8 cellular contexts compared by ENCODE assay signal in the genomic region with DNA sequence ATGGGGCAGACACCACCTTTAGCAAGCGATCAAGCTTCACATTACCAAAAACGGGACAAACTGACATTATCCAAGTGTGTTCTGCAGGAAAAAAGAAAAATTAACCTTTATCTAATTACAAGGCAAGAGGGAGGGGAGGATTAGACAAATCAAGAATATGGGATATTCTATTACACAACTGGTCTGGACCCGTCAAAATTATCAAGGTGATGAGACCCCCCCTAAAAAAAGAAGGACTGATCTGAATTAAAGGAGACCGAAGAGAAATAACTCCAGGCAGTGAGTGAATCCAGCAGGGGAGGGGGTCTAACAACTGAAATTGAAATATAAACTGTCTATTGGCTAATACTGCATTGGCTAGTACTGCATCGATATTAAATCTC. TPM values are rescaled to one million over a fixed set of nuclear protein-coding genes. Genes with fewer than 3 reads are reported as not detected.
DNase-seq lines count a peak whose midpoint lies in the region; ATAC-seq, FAIRE-seq and TF ChIP-seq lines count a peak whose summit lies in the region.

No MANE protein-coding gene starts in this region.

- FAIRE-seq in A549 (lab: Jason Lieb, UNC): no peak

- H3K27ac ChIP-seq in A549 (peak overlapping the region; percentile 89 to 95), HUES6 (ENCODE audit: low read depth, low read length) (no peak overlapping the region), caudate nucleus (ENCODE audit: low read depth, low read length) (peak overlapping the region; percentile 99), muscle layer of colon (ENCODE audit: low read depth, low read length) (peak overlapping the region; percentile 79)

- TF ChIP-seq CTCF in A549 (IDR thresholded peaks at IDR 0.05) (no peak), GM10266 (IDR thresholded peaks at IDR 0.05; ENCODE audit: control insufficient read depth, insufficient read depth, low read depth, missing control alignments) (no peak)

- POLR2A ChIA-PET in A549 (lab: Yijun Ruan, JAX): interaction anchor here (0.7 to 1.8 kb wide), 9 partner anchors 10 to 1652 kb away, joined by 3 to 13 read pairs (median 7); partner anchors contain the start of genes DEXI and HAPSTR1
- POLR2A ChIA-PET in HEK293T (lab: Yijun Ruan, JAX): interaction anchor here (1.0 to 1.4 kb wide), 4 partner anchors 135 to 437 kb away, joined by 3 to 4 read pairs (median 4); no protein-coding TSS in a partner anchor

- H3K9me3 ChIP-seq in A549: no peaks in the 10 kb centered on the region
- no peaks in the 10 kb centered on the region for H3K9me3 ChIP-seq in HUES6 (ENCODE audit: control insufficient read depth, insufficient read depth, low read depth, low read length)
- H3K9me3 ChIP-seq in muscle layer of colon (ENCODE audit: low read length): no peaks in the 10 kb centered on the region

- DNase-seq in A549 (ENCODE audit: low read depth in 1 of 2, low spot score in 1 of 2) (peak in 1 of 2 experiments; percentile 17), caudate nucleus (lab: John Stamatoyannopoulos, UW) (no peak), GM10266 (ENCODE audit: extremely low spot score) (no peak), HEK293T (ENCODE audit: extremely low spot score) (no peak), G401 (ENCODE audit: low spot score) (no peak)

- CTCF ChIA-PET in A549 (lab: Yijun Ruan, JAX) (interaction anchor here (1.1 to 1.8 kb wide), 2 partner anchors 228 to 233 kb away, joined by 5 to 6 read pairs; no protein-coding TSS in a partner anchor), HEK293T (lab: Yijun Ruan, JAX) (no interaction called here)

- TF ChIP-seq POLR2A in A549 (IDR thresholded peaks at IDR 0.05; ENCODE audit: low read length): no peak

- peak in 1 of 2 experiments; percentile 1; a peak in 1 of 6 replicates for ATAC-seq in A549
- no peak for ATAC-seq in GM18498 (IDR thresholded peaks at IDR 0.05; ENCODE audit: unreplicated experiment)

- in situ Hi-C loops in G401 (cut with HindIII; ENCODE audit: low sequenced_read_pairs): no loop called here

- H3K4me3 ChIP-seq in A549 (peak overlapping the region; percentile 46), HUES6 (ENCODE audit: low read depth, low read length) (peak overlapping the region; percentile 90), muscle layer of colon (ENCODE audit: low read depth in 1 of 2, low read length in 2 of 2) (peak overlapping the region; percentile 51 to 57)

- peak overlapping the region; percentile 77 for H3K4me2 ChIP-seq in A549

- H3K27me3 ChIP-seq in HUES6 (ENCODE audit: control insufficient read depth, insufficient read depth, low read length): no peaks in the 10 kb centered on the region
- H3K27me3 ChIP-seq in muscle layer of colon (ENCODE audit: control insufficient read depth in 1 of 2, insufficient read depth in 2 of 2, low read length in 2 of 2): no peaks in the 10 kb centered on the region

- TF ChIP-seq EP300 in A549 (IDR thresholded peaks at IDR 0.05): no peak

- WGBS in A549 (ENCODE audit: missing lambda C conversion rate): 20% methylated on average over 5 of the region's 5 CpGs

- peaks cover 6% of the 10 kb centered on the region; the same call in 1 of the 2 replicates for H3K36me3 ChIP-seq in HUES6 (ENCODE audit: control insufficient read depth, insufficient read depth, low read length)
- peaks cover 14% of the 10 kb centered on the region for H3K36me3 ChIP-seq in muscle layer of colon (ENCODE audit: insufficient read depth, low read length)

- H3K9ac ChIP-seq in HUES6 (ENCODE audit: low read length): no peak overlapping the region
- H3K9ac ChIP-seq in muscle layer of colon (ENCODE audit: low read length): no peak overlapping the region

- H3K4me1 ChIP-seq in A549 (peaks cover 23% of the 10 kb centered on the region), HUES6 (ENCODE audit: control insufficient read depth, insufficient read depth, low read length) (no peaks in the 10 kb centered on the region), muscle layer of colon (ENCODE audit: insufficient read depth, low read length) (peaks cover 28% of the 10 kb centered on the region)

- no peak for TF ChIP-seq RAD21 in A549 (conservative IDR thresholded peaks at IDR 0.05 in 1 of 2, IDR thresholded peaks at IDR 0.05 in 1 of 2)

TF ChIP-seq in A549, 52 proteins besides CTCF, POLR2A, EP300 and RAD21:
- TF ChIP-seq CBX8 (IDR thresholded peaks at IDR 0.05) (no peak), MAZ (IDR thresholded peaks at IDR 0.05; ENCODE audit: borderline replicate concordance, low read depth, low read length) (no peak), NPAS2 (CRISPR knock-in tag; IDR thresholded peaks at IDR 0.05; ENCODE audit: borderline replicate concordance) (no peak), JUNB (IDR thresholded peaks at IDR 0.05) (no peak), JUN (IDR thresholded peaks at IDR 0.05) (no peak), ZC3H11A (IDR thresholded peaks at IDR 0.05) (no peak)

TF ChIP-seq in HEK293T, 16 proteins besides CTCF, POLR2A, EP300 and RAD21:
- TF ChIP-seq L3MBTL2 (conservative IDR thresholded peaks at IDR 0.05) (no peak), SP1 (IDR thresholded peaks at IDR 0.05) (no peak), BHLHE40 (IDR thresholded peaks at IDR 0.05; ENCODE audit: borderline replicate concordance) (no peak), FOXM1 (IDR thresholded peaks at IDR 0.05; ENCODE audit: borderline replicate concordance) (no peak), FOXA1 (IDR thresholded peaks at IDR 0.05) (no peak), NFRKB (IDR thresholded peaks at IDR 0.05) (no peak), HDGF (IDR thresholded peaks at IDR 0.05; ENCODE audit: borderline replicate concordance) (no peak), TARDBP (IDR thresholded peaks at IDR 0.05) (no peak), FOXK2 (IDR thresholded peaks at IDR 0.05) (no peak), CTBP1 (IDR thresholded peaks at IDR 0.05; ENCODE audit: borderline replicate concordance) (no peak), ARNT (IDR thresholded peaks at IDR 0.05) (no peak), ZNF384 (IDR thresholded peaks at IDR 0.05) (no peak), SUZ12 (IDR thresholded peaks at IDR 0.05) (no peak), LEF1 (IDR thresholded peaks at IDR 0.05; ENCODE audit: borderline replicate concordance) (no peak), ELF4 (IDR thresholded peaks at IDR 0.05) (no peak)
- TF ChIP-seq, protein P1, sequence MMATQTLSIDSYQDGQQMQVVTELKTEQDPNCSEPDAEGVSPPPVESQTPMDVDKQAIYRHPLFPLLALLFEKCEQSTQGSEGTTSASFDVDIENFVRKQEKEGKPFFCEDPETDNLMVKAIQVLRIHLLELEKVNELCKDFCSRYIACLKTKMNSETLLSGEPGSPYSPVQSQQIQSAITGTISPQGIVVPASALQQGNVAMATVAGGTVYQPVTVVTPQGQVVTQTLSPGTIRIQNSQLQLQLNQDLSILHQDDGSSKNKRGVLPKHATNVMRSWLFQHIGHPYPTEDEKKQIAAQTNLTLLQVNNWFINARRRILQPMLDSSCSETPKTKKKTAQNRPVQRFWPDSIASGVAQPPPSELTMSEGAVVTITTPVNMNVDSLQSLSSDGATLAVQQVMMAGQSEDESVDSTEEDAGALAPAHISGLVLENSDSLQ (IDR thresholded peaks at IDR 0.05): no peak

RNA-seq across cellular contexts. Expression of gene NUBP1, which starts 0.4 kb away (rescaled TPM):
- polyA plus RNA-seq in A549 (2011; rRNA removed): 33.9 and 34.1 TPM in 2 replicates
- 54.2 and 58.5 TPM in 2 replicates for polyA plus RNA-seq in A549 (2012; cell fraction: cytosol; rRNA removed)
- polyA plus RNA-seq in A549 (2012; cell fraction: nucleus; rRNA removed): 32.3 and 36.8 TPM in 2 replicates
- polyA plus RNA-seq in A549 (2017; fragmentation: RNase III; extraction: RNeasy Plus Mini Kit Qiagen cat#74134 plus additional on column Dnase treatment): 49.9 to 56.0 TPM (median 53.4 TPM) in 3 replicates
- 11.3 and 19.2 TPM in 2 replicates for polyA minus RNA-seq in A549 (2011; rRNA and poly(A)+ RNA removed)
- total RNA-seq in G401 (2014; rRNA removed; shearing (Covaris generic)): 30.6 and 35.9 TPM in 2 replicates

RNA-seq across cellular contexts. Expression of gene TEKT5, which starts 48.5 kb away (rescaled TPM):
- polyA plus RNA-seq in A549 (2011; rRNA removed) (0.12 and 0.14 TPM in 2 replicates), A549 (2017; fragmentation: RNase III; extraction: RNeasy Plus Mini Kit Qiagen cat#74134 plus additional on column Dnase treatment) (0.09 TPM in 1 of 3 replicates, not detected in the others)
- 0.03 and 0.05 TPM in 2 replicates for polyA plus RNA-seq in A549 (2012; cell fraction: cytosol; rRNA removed)
- polyA plus RNA-seq in A549 (2012; cell fraction: nucleus; rRNA removed): 0.10 and 0.16 TPM in 2 replicates
- 0.24 and 0.58 TPM in 2 replicates for polyA minus RNA-seq in A549 (2011; rRNA and poly(A)+ RNA removed)
- not detected in 2 replicates for total RNA-seq in G401 (2014; rRNA removed; shearing (Covaris generic))
